Comparison of ENCODE assay signal across 1 cellular context in the genomic region with DNA sequence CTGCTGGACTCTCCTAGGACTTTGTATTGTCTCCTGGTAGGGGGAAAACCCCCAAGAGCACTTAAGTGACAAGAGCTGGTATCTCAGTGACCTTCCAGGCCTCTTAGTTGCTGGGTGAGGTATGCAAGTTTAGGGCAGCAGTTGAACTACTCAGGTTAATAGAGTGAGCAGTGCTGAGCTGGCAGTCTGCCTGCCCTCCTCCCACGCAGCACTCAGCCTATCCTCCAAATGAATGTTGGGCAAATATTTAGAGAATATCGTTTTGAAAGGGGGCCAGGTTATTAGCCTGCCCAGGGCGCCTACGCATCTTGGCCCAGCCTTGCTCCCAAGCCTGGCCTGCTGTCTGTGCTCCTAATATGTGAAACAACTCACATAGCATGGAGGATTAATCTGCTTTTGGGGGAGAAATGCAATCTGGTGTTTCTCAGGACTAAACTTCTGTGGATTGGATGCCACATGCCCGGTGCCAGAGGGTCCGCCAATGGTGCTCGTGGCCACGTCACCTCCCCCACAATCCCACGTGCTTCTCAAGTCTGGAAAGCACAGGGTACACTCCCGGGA.
A peak's percentile ranks its signal among the peaks of the same experiment; 100 is the strongest.
TF ChIP-seq lines count a peak whose summit lies in the region.

No MANE protein-coding gene starts in this region.

TF ChIP-seq in IMR-90, 13 proteins besides CTCF, POLR2A, EP300 and RAD21 (continued from another document):
- peak; percentile 42; the same call in 1 of the 2 replicates for TF ChIP-seq MAFK (IDR thresholded peaks at IDR 0.05; ENCODE audit: low read depth, low read length)
